In genomic region chr17:38864636-38865398, GRCh38 we compare ENCODE assay signal across 1 cellular context.
TF ChIP-seq lines count a peak whose summit lies in the region.

No MANE protein-coding gene starts in this region.

TF ChIP-seq in HepG2, 621 proteins besides CTCF, POLR2A, EP300 and RAD21 (continues in another document):
- TF ChIP-seq ZFYVE20 (CRISPR knock-in tag; IDR thresholded peaks at IDR 0.05; ENCODE audit: borderline replicate concordance, low read depth) (no peak), NRL (CRISPR knock-in tag; IDR thresholded peaks at IDR 0.05; ENCODE audit: borderline replicate concordance) (no peak), SAFB2 (CRISPR knock-in tag; IDR thresholded peaks at IDR 0.05; ENCODE audit: borderline replicate concordance, low read depth) (no peak), E2F1 (CRISPR knock-in tag; IDR thresholded peaks at IDR 0.05) (no peak), HMGXB4 (CRISPR knock-in tag; IDR thresholded peaks at IDR 0.05; ENCODE audit: borderline replicate concordance in 1 of 2, low read depth in 1 of 2) (peak; percentile 44 to 73; a peak in 2 of 4 replicates), IRF2 (CRISPR knock-in tag; IDR thresholded peaks at IDR 0.05) (0 out of 2 replicates have a peak, but pooled peaks have one; percentile 42), ZNF530 (CRISPR knock-in tag; IDR thresholded peaks at IDR 0.05; ENCODE audit: low read depth) (no peak), ZNF652 (CRISPR knock-in tag; IDR thresholded peaks at IDR 0.05; ENCODE audit: borderline replicate concordance, low read depth) (no peak), SUZ12 (IDR thresholded peaks at IDR 0.05; ENCODE audit: low read depth, low read length) (no peak), ZNF580 (CRISPR knock-in tag; IDR thresholded peaks at IDR 0.05; ENCODE audit: borderline replicate concordance, low read depth) (peak; percentile 33; the same call in 1 of the 2 replicates), PRDM10 (CRISPR knock-in tag; IDR thresholded peaks at IDR 0.05; ENCODE audit: low read depth) (peak; percentile 66; the same call in 1 of the 2 replicates), HOMEZ (CRISPR knock-in tag; IDR thresholded peaks at IDR 0.05; ENCODE audit: low read depth) (0 out of 2 replicates have a peak, but pooled peaks have one; percentile 12), FOXA3 (CRISPR knock-in tag; IDR thresholded peaks at IDR 0.05) (peak; percentile 50), ZNF619 (CRISPR knock-in tag; IDR thresholded peaks at IDR 0.05) (no peak), SIN3B (IDR thresholded peaks at IDR 0.05; ENCODE audit: low read length) (no peak), JUNB (CRISPR knock-in tag; IDR thresholded peaks at IDR 0.05; ENCODE audit: borderline replicate concordance) (no peak), MIXL1 (CRISPR knock-in tag; IDR thresholded peaks at IDR 0.05) (no peak), ZNF275 (CRISPR knock-in tag; IDR thresholded peaks at IDR 0.05; ENCODE audit: borderline replicate concordance) (no peak), GATAD2A (CRISPR knock-in tag; IDR thresholded peaks at IDR 0.05) (peak; percentile 45; the same call in 1 of the 2 replicates), TBL1XR1 (IDR thresholded peaks at IDR 0.05; ENCODE audit: borderline replicate concordance, low read length, partially characterized antibody) (no peak), ZNF644 (CRISPR knock-in tag; IDR thresholded peaks at IDR 0.05; ENCODE audit: low read depth) (peak; percentile 81), ZMYM4 (CRISPR knock-in tag; IDR thresholded peaks at IDR 0.05) (no peak), KDM6A (CRISPR knock-in tag; IDR thresholded peaks at IDR 0.05; ENCODE audit: low read depth) (no peak), BCLAF1 (IDR thresholded peaks at IDR 0.05) (no peak), MXD4 (CRISPR knock-in tag; IDR thresholded peaks at IDR 0.05) (0 out of 2 replicates have a peak, but pooled peaks have one; percentile 51), ZNF512 (CRISPR knock-in tag; IDR thresholded peaks at IDR 0.05) (no peak), ZNF441 (CRISPR knock-in tag; IDR thresholded peaks at IDR 0.05; ENCODE audit: borderline replicate concordance) (peak; percentile 31; the same call in 1 of the 2 replicates), GPN1 (CRISPR knock-in tag; IDR thresholded peaks at IDR 0.05; ENCODE audit: borderline replicate concordance) (no peak), ZBTB20 (CRISPR knock-in tag; IDR thresholded peaks at IDR 0.05; ENCODE audit: borderline replicate concordance, low read depth) (0 out of 2 replicates have a peak, but pooled peaks have one; percentile 30), PPARG (CRISPR knock-in tag; conservative IDR thresholded peaks at IDR 0.05) (no peak), ZBTB39 (CRISPR knock-in tag; IDR thresholded peaks at IDR 0.05) (no peak), ARNTL (CRISPR knock-in tag; IDR thresholded peaks at IDR 0.05) (no peak), ETV6 (CRISPR knock-in tag; conservative IDR thresholded peaks at IDR 0.05) (no peak), SPEN (CRISPR knock-in tag; IDR thresholded peaks at IDR 0.05; ENCODE audit: low read depth) (no peak), HIC2 (CRISPR knock-in tag; IDR thresholded peaks at IDR 0.05; ENCODE audit: low read depth) (no peak), ZNF205 (CRISPR knock-in tag; IDR thresholded peaks at IDR 0.05) (no peak), RNF219 (CRISPR knock-in tag; IDR thresholded peaks at IDR 0.05) (no peak), ZFY (CRISPR knock-in tag; IDR thresholded peaks at IDR 0.05) (no peak)
